Comparison of ENCODE assay signal across 1 cellular context in genomic region chr7:99918959-99919813, GRCh38.
TF ChIP-seq lines count a peak whose summit lies in the region.

A gene with protein sequence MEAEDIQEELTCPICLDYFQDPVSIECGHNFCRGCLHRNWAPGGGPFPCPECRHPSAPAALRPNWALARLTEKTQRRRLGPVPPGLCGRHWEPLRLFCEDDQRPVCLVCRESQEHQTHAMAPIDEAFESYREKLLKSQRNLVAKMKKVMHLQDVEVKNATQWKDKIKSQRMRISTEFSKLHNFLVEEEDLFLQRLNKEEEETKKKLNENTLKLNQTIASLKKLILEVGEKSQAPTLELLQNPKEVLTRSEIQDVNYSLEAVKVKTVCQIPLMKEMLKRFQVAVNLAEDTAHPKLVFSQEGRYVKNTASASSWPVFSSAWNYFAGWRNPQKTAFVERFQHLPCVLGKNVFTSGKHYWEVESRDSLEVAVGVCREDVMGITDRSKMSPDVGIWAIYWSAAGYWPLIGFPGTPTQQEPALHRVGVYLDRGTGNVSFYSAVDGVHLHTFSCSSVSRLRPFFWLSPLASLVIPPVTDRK (minus strand): TSS chr7:99919530. CDS start chr7:99919401, 129 bp downstream.

TF ChIP-seq in GM12878, 131 proteins besides CTCF, POLR2A, EP300 and RAD21 (continued from another document):
- TF ChIP-seq FOXK2 (IDR thresholded peaks at IDR 0.05), result no peak
- TF ChIP-seq TBL1XR1 (IDR thresholded peaks at IDR 0.05; ENCODE audit: low read depth, low read length), result no peak
- TF ChIP-seq E2F4 (IDR thresholded peaks at IDR 0.05; ENCODE audit: low read depth, low read length), result peak; percentile 55; the same call in 1 of the 2 replicates
- TF ChIP-seq MYC (IDR thresholded peaks at IDR 0.05; ENCODE audit: insufficient read depth, insufficient read length, insufficient replicate concordance, low read length, severe bottlenecking), result no peak
- peak; percentile 74 for TF ChIP-seq CBFB (IDR thresholded peaks at IDR 0.05; ENCODE audit: low read depth)
